20 cellular contexts compared by ENCODE assay signal in genomic region chr10:32746869-32747268, GRCh38.
DNase-seq lines count a peak whose midpoint lies in the region; ATAC-seq and TF ChIP-seq lines count a peak whose summit lies in the region.
"Had no signal": no experiment of that assay in that cellular context is flagged by ENCODE, and none has a peak within 500 bp of the region (broad histone marks: within the 10 kb centered on the region; RNA-seq: fewer than 3 reads in every experiment).

No MANE protein-coding gene starts in this region.

- no peak overlapping the region for H3K27ac Mint-ChIP-seq in activated CD8-positive, alpha-beta memory T cell treated with anti-CD3 and anti-CD28 coated beads, Interleukin-2, amount 10 ng/mL, durations not matched to agents 7 days and 5 days
- H3K27ac Mint-ChIP-seq in chondrocyte (ENCODE audit: unreplicated experiment) = no peak overlapping the region
- H3K27ac Mint-ChIP-seq: CD14-positive monocyte; CD4-positive, alpha-beta T cell; HFFc6 had no signal

- H3K9ac ChIP-seq in DND-41 (ENCODE audit: low read depth, low read length) = no peak overlapping the region
- no peak overlapping the region for H3K9ac ChIP-seq in trophoblast cell (ENCODE audit: low read length)
- H3K9ac ChIP-seq: BLaER1 treated with 17β-estradiol and CSF1 and Interleukin-3, amounts not matched to agents 10 nM and 100 nM had no signal

- no peak overlapping the region for H4K8ac ChIP-seq in trophoblast cell (ENCODE audit: low read depth, low read length)

- H4K12ac ChIP-seq in trophoblast cell (ENCODE audit: low read depth, low read length) = no peak overlapping the region

- H3K36me3 ChIP-seq in DND-41 (ENCODE audit: insufficient read depth, low read length) (peaks cover 5% of the 10 kb centered on the region; the same call in 1 of the 2 replicates), trophoblast cell (ENCODE audit: control insufficient read depth in 1 of 2, insufficient read depth in 2 of 2, low read length in 2 of 2) (no peaks in the 10 kb centered on the region)
- H3K36me3 ChIP-seq: BE2C, HAP-1 had no signal

- TF ChIP-seq CTCF in DND-41 (IDR thresholded peaks at IDR 0.05; ENCODE audit: borderline replicate concordance, extremely low read depth, low read length, poor library complexity, severe bottlenecking) (no peak), chondrocyte (IDR thresholded peaks at IDR 0.05) (no peak)

- H3K36me3 Mint-ChIP-seq in activated CD8-positive, alpha-beta memory T cell treated with anti-CD3 and anti-CD28 coated beads, Interleukin-2, amount 10 ng/mL, durations not matched to agents 7 days and 5 days = peaks cover 5% of the 10 kb centered on the region
- H3K36me3 Mint-ChIP-seq in chondrocyte (ENCODE audit: low read depth) = peaks cover 20% of the 10 kb centered on the region

- H3K4me1 Mint-ChIP-seq in activated CD8-positive, alpha-beta memory T cell treated with anti-CD3 and anti-CD28 coated beads, Interleukin-2, amount 10 ng/mL, durations not matched to agents 7 days and 5 days = no peaks in the 10 kb centered on the region
- H3K4me1 Mint-ChIP-seq in chondrocyte (ENCODE audit: low read depth) = no peaks in the 10 kb centered on the region
- H3K4me1 Mint-ChIP-seq: CD14-positive monocyte; CD8-positive, alpha-beta memory T cell had no signal

- CTCF ChIA-PET in activated CD8-positive, alpha-beta memory T cell treated with anti-CD3 and anti-CD28 coated beads, Interleukin-2, amount 10 ng/mL, durations not matched to agents 7 days and 5 days (lab: Charles Lee) = no interaction called here

- H2AFZ ChIP-seq in DND-41 (ENCODE audit: low read depth, low read length) (no peak overlapping the region), trophoblast cell (ENCODE audit: insufficient read depth, low read length, poor library complexity) (no peak overlapping the region)

- H3K23ac ChIP-seq in trophoblast cell (ENCODE audit: low read length) = no peak overlapping the region

- no peak overlapping the region for H2AK5ac ChIP-seq in trophoblast cell (ENCODE audit: low read length)

- H3K27me3 ChIP-seq in DND-41 (ENCODE audit: insufficient read depth, low read length, poor library complexity) (no peaks in the 10 kb centered on the region), trophoblast cell (ENCODE audit: insufficient read depth, low read length) (no peaks in the 10 kb centered on the region)
- H3K27me3 ChIP-seq: BE2C; BLaER1 treated with 17β-estradiol and CSF1 and Interleukin-3, amounts not matched to agents 10 nM and 100 nM had no signal

- H3K4me3 ChIP-seq in DND-41 (ENCODE audit: low read depth in 1 of 2, low read length in 2 of 2) = no peak overlapping the region
- peak overlapping the region; percentile 11 for H3K4me3 ChIP-seq in trophoblast cell (ENCODE audit: low read depth, low read length)
- H3K4me3 ChIP-seq: BLaER1 treated with 17β-estradiol and CSF1 and Interleukin-3, amounts not matched to agents 10 nM and 100 nM; HAP-1 had no signal

- no peak for ATAC-seq in activated CD8-positive, alpha-beta memory T cell treated with anti-CD3 and anti-CD28 coated beads, Interleukin-2, amount 10 ng/mL, durations not matched to agents 7 days and 5 days
- peak; percentile 94 for ATAC-seq in DND-41 (ENCODE audit: insufficient read depth, low read depth)

- no peak overlapping the region for H4K91ac ChIP-seq in trophoblast cell (ENCODE audit: low read depth, low read length)

- no peaks in the 10 kb centered on the region for H3K79me1 ChIP-seq in trophoblast cell (ENCODE audit: low read length)

- H3K79me2 ChIP-seq in DND-41 (ENCODE audit: insufficient read depth, low read length) = no peaks in the 10 kb centered on the region
- no peaks in the 10 kb centered on the region for H3K79me2 ChIP-seq in trophoblast cell (ENCODE audit: control insufficient read depth, insufficient read depth, low read length, poor library complexity)

- H3K9me3 ChIP-seq in DND-41 (ENCODE audit: insufficient read depth, low read length, severe bottlenecking) (no peaks in the 10 kb centered on the region), trophoblast cell (ENCODE audit: insufficient read depth, low read depth, low read length) (peaks cover 8% of the 10 kb centered on the region)
- H3K9me3 ChIP-seq: BE2C, HAP-1 had no signal

- no peak overlapping the region for H2BK12ac ChIP-seq in trophoblast cell (ENCODE audit: low read length)

- H3K18ac ChIP-seq in trophoblast cell (ENCODE audit: low read length) = no peak overlapping the region

- WGBS in trophoblast cell (ENCODE audit: extremely low coverage, insufficient coverage, insufficient read length) = no CpG with 5 or more reads among the region's 3 CpGs

- H3K4me2 ChIP-seq in DND-41 (ENCODE audit: insufficient read depth, low read length) (no peak overlapping the region), trophoblast cell (ENCODE audit: low read length) (no peak overlapping the region)
- H3K4me2 ChIP-seq: BLaER1 treated with 17β-estradiol and CSF1 and Interleukin-3, amounts not matched to agents 10 nM and 100 nM had no signal

- H3K4me3 Mint-ChIP-seq in activated CD8-positive, alpha-beta memory T cell treated with anti-CD3 and anti-CD28 coated beads, Interleukin-2, amount 10 ng/mL, durations not matched to agents 7 days and 5 days = no peak overlapping the region
- no peak overlapping the region for H3K4me3 Mint-ChIP-seq in chondrocyte (ENCODE audit: unreplicated experiment)
- H3K4me3 Mint-ChIP-seq: CD14-positive monocyte; CD4-positive, alpha-beta T cell; CD8-positive, alpha-beta memory T cell; HFFc6 had no signal

- H3K4ac ChIP-seq in trophoblast cell (ENCODE audit: low read depth, low read length) = no peak overlapping the region

- H3K9me3 Mint-ChIP-seq in activated CD8-positive, alpha-beta memory T cell treated with anti-CD3 and anti-CD28 coated beads, Interleukin-2, amount 10 ng/mL, durations not matched to agents 7 days and 5 days (ENCODE audit: low read depth) = peaks cover 2% of the 10 kb centered on the region
- peaks cover 20% of the 10 kb centered on the region for H3K9me3 Mint-ChIP-seq in chondrocyte (ENCODE audit: low read depth)

- no peak overlapping the region for H2BK120ac ChIP-seq in trophoblast cell (ENCODE audit: insufficient read depth, low read length, poor library complexity)

- no peak overlapping the region; the same call in 1 of the 2 replicates for H3K27ac ChIP-seq in DND-41 (ENCODE audit: low read length)
- H3K27ac ChIP-seq in trophoblast cell (ENCODE audit: low read depth, low read length) = no peak overlapping the region
- H3K27ac ChIP-seq: 22Rv1; BLaER1 treated with 17β-estradiol and CSF1 and Interleukin-3, amounts not matched to agents 10 nM and 100 nM had no signal

- DNase-seq in activated CD8-positive, alpha-beta memory T cell treated with anti-CD3 and anti-CD28 coated beads, Interleukin-2, amount 50 U/mL, for 4 hours = peak; percentile 12
- DNase-seq in activated CD8-positive, alpha-beta memory T cell treated with anti-CD3 and anti-CD28 coated beads, Interleukin-2, amount 10 ng/mL, durations not matched to agents 7 days and 5 days = no peak
- DNase-seq in DND-41 (peak; percentile 73), chondrocyte (ENCODE audit: low spot score) (peak; percentile 52), trophoblast cell (no peak), HPDE6-E6E7 (ENCODE audit: extremely low spot score) (no peak), NCI-H1092 treated with DMSO at 0.1 percent for 48 hours (lab: John Stamatoyannopoulos, UW) (no peak)
- DNase-seq: AML-193; BE2C; CD4-positive, alpha-beta T cell; CD8-positive, alpha-beta memory T cell; DMS 273 treated with DMSO at 0.1 percent for 48 hours; DMS79; GF-D8; GOT3 had no signal

- H3K27me3 Mint-ChIP-seq in activated CD8-positive, alpha-beta memory T cell treated with anti-CD3 and anti-CD28 coated beads, Interleukin-2, amount 10 ng/mL, durations not matched to agents 7 days and 5 days = no peaks in the 10 kb centered on the region
- H3K27me3 Mint-ChIP-seq in chondrocyte (ENCODE audit: low read depth) = no peaks in the 10 kb centered on the region
- H3K27me3 Mint-ChIP-seq: CD4-positive, alpha-beta T cell had no signal

- H3K14ac ChIP-seq in trophoblast cell (ENCODE audit: low read length) = no peak overlapping the region

- H3K4me1 ChIP-seq in DND-41 (ENCODE audit: insufficient read depth, low read length) (peaks cover 9% of the 10 kb centered on the region), trophoblast cell (ENCODE audit: control insufficient read depth in 1 of 2, insufficient read depth in 2 of 2, low read length in 2 of 2) (no peaks in the 10 kb centered on the region)
- H3K4me1 ChIP-seq: BE2C; BLaER1 treated with 17β-estradiol and CSF1 and Interleukin-3, amounts not matched to agents 10 nM and 100 nM; HAP-1 had no signal

- H2BK5ac ChIP-seq in trophoblast cell (ENCODE audit: low read depth, low read length, poor library complexity) = no peak overlapping the region

- no peaks in the 10 kb centered on the region for H4K20me1 ChIP-seq in DND-41 (ENCODE audit: insufficient read depth, low read length)
- H4K20me1 ChIP-seq: BLaER1 treated with 17β-estradiol and CSF1 and Interleukin-3, amounts not matched to agents 10 nM and 100 nM had no signal

Comparison
In these comparisons a context has a peak if more than half of its experiments do, and no peak if none do; other contexts are left out.
1. DNase-seq: peak in activated CD8-positive, alpha-beta memory T cell treated with anti-CD3 and anti-CD28 coated beads, Interleukin-2, amount 50 U/mL, for 4 hours (single experiment), DND-41 (single experiment) and chondrocyte (single experiment); none in activated CD8-positive, alpha-beta memory T cell treated with anti-CD3 and anti-CD28 coated beads, Interleukin-2, amount 10 ng/mL, durations not matched to agents 7 days and 5 days (single experiment), trophoblast cell (0 of 2), HPDE6-E6E7 (single experiment) and NCI-H1092 treated with DMSO at 0.1 percent for 48 hours (single experiment).